ENCODE assay signal across 13 cellular contexts in genomic region chr3:113552851-113553250, GRCh38. TPM values are rescaled to one million over a fixed set of nuclear protein-coding genes. Genes with fewer than 3 reads are reported as not detected.
DNase-seq lines count a peak whose midpoint lies in the region; ATAC-seq and TF ChIP-seq lines count a peak whose summit lies in the region.
"Had no signal": no experiment of that assay in that cellular context is flagged by ENCODE, and none has a peak within 500 bp of the region (broad histone marks: within the 10 kb centered on the region; RNA-seq: fewer than 3 reads in every experiment).

No MANE protein-coding gene starts in this region.

- DNase-seq in AG09309 (ENCODE audit: low read depth) (no peak), GDM1 (lab: John Stamatoyannopoulos, UW) (peak; percentile 41), NCI-H345 (lab: John Stamatoyannopoulos, UW) (no peak), activated T-cell treated with anti-CD3 and anti-CD28 coated beads for 4 hours (no peak), trophoblast cell (no peak)
- peak; percentile 31 for DNase-seq in activated naive CD4-positive, alpha-beta T cell treated with anti-CD3 and anti-CD28 coated beads, Interleukin-2, amount 50 U/mL, for 16 hours
- DNase-seq: DMS79, glutamatergic neuron, NCI-H510A treated with DMSO at 0.1 percent for 48 hours, transverse colon had no signal

- H3K4me1 ChIP-seq in trophoblast cell (ENCODE audit: control insufficient read depth in 1 of 2, insufficient read depth in 2 of 2, low read length in 2 of 2), result peaks cover 0 to 5% of the 10 kb centered on the region in 2 experiments

- no peak overlapping the region for H3K18ac ChIP-seq in trophoblast cell (ENCODE audit: low read length)

- no peak overlapping the region for H2BK120ac ChIP-seq in trophoblast cell (ENCODE audit: insufficient read depth, low read length, poor library complexity)

- H3K36me3 ChIP-seq in trophoblast cell (ENCODE audit: control insufficient read depth in 1 of 2, insufficient read depth in 2 of 2, low read length in 2 of 2), result no peaks in the 10 kb centered on the region
- H3K36me3 ChIP-seq: transverse colon had no signal

- no peak overlapping the region for H3K14ac ChIP-seq in trophoblast cell (ENCODE audit: low read length)

- no peak overlapping the region for H3K4me2 ChIP-seq in trophoblast cell (ENCODE audit: low read length)

- WGBS in trophoblast cell (ENCODE audit: extremely low coverage, insufficient coverage, insufficient read length), result no CpG with 5 or more reads among the region's 3 CpGs

- TF ChIP-seq CTCF in AG09309 (IDR thresholded peaks at IDR 0.05; ENCODE audit: control insufficient read depth, insufficient read depth, low read depth, low read length, missing control alignments), result peak; percentile 13

- H3K9ac ChIP-seq in trophoblast cell (ENCODE audit: low read length), result no peak overlapping the region

- no peaks in the 10 kb centered on the region for H3K79me1 ChIP-seq in trophoblast cell (ENCODE audit: low read length)

- no peak overlapping the region for H2BK5ac ChIP-seq in trophoblast cell (ENCODE audit: low read depth, low read length, poor library complexity)

- H4K8ac ChIP-seq in trophoblast cell (ENCODE audit: low read depth, low read length), result no peak overlapping the region

- no peak overlapping the region for H2AK5ac ChIP-seq in trophoblast cell (ENCODE audit: low read length)

- H3K27me3 ChIP-seq in trophoblast cell (ENCODE audit: insufficient read depth, low read length), result no peaks in the 10 kb centered on the region
- H3K27me3 ChIP-seq: transverse colon had no signal

- H3K23ac ChIP-seq in trophoblast cell (ENCODE audit: low read length), result no peak overlapping the region

- ATAC-seq in HG03571 (IDR thresholded peaks at IDR 0.05; ENCODE audit: unreplicated experiment), result peak; percentile 48
- ATAC-seq in GM18517 (IDR thresholded peaks at IDR 0.05; ENCODE audit: unreplicated experiment), result no peak

- no peak overlapping the region for H4K91ac ChIP-seq in trophoblast cell (ENCODE audit: low read depth, low read length)

- no peak overlapping the region for H4K12ac ChIP-seq in trophoblast cell (ENCODE audit: low read depth, low read length)

- no peaks in the 10 kb centered on the region for H3K79me2 ChIP-seq in trophoblast cell (ENCODE audit: control insufficient read depth, insufficient read depth, low read length, poor library complexity)

- no peak overlapping the region for H2BK12ac ChIP-seq in trophoblast cell (ENCODE audit: low read length)

- H3K27ac ChIP-seq in trophoblast cell (ENCODE audit: low read depth, low read length), result no peak overlapping the region
- H3K27ac ChIP-seq: transverse colon, VCaP had no signal

- no peak overlapping the region for H3K4me3 ChIP-seq in AG09309 (ENCODE audit: control insufficient read depth, low read depth, low read length)
- H3K4me3 ChIP-seq in trophoblast cell (ENCODE audit: low read depth, low read length), result no peak overlapping the region
- H3K4me3 ChIP-seq: transverse colon had no signal

- no peak overlapping the region for H3K4ac ChIP-seq in trophoblast cell (ENCODE audit: low read depth, low read length)

- no peak overlapping the region for H2AFZ ChIP-seq in trophoblast cell (ENCODE audit: insufficient read depth, low read length, poor library complexity)

- H3K9me3 ChIP-seq in trophoblast cell (ENCODE audit: insufficient read depth, low read depth, low read length), result no peaks in the 10 kb centered on the region
- H3K9me3 ChIP-seq: transverse colon had no signal

RNA-seq across cellular contexts. Expression of gene SIDT1, which starts 20.5 kb away (rescaled TPM):
- 0.05 and 0.07 TPM in 2 replicates for polyA plus RNA-seq in trophoblast cell (2013)

RNA-seq across cellular contexts. Expression of gene SPICE1, which starts 37.9 kb away (rescaled TPM):
- polyA plus RNA-seq in trophoblast cell (2013), result 9.9 and 11.1 TPM in 2 replicates

Comparison
In these comparisons a context has a peak if more than half of its experiments do, and no peak if none do; other contexts are left out.
1. DNase-seq: peak in GDM1 (single experiment) and activated naive CD4-positive, alpha-beta T cell treated with anti-CD3 and anti-CD28 coated beads, Interleukin-2, amount 50 U/mL, for 16 hours (single experiment); none in AG09309 (single experiment), NCI-H345 (single experiment), activated T-cell treated with anti-CD3 and anti-CD28 coated beads for 4 hours (single experiment) and trophoblast cell (0 of 2).